ENCODE assay signal across 30 cellular contexts in the genomic region with DNA sequence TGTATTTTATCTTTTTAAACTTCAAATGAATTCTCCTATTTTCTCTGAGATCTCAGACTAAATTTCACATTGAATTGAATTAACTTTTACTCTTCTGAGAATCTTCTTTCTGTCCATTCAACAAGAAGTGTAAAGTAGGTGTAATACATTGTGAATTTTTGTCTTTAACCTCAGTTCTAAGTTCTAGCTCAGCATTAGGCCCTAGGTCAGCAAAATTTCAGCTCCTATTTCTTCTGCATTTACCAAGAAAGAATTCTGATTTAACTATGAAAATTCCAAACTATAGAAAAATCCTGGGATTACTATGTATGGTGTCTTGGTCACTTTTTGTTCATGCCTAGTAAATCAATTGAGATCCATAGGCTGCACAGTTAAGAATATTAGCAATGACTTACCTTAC.
"Had no signal": no experiment of that assay in that cellular context is flagged by ENCODE, and none has a peak within 500 bp of the region (broad histone marks: within the 10 kb centered on the region; RNA-seq: fewer than 3 reads in every experiment).

No MANE protein-coding gene starts in this region.

- H3K27ac Mint-ChIP-seq: activated CD4-positive, alpha-beta memory T cell treated with anti-CD3 and anti-CD28 coated beads for 36 hours; activated CD4-positive, alpha-beta T cell treated with anti-CD3 and anti-CD28 coated beads for 36 hours; activated CD4-positive, alpha-beta T cell treated with anti-CD3 and anti-CD28 coated beads, Interleukin-2, amount 10 ng/mL, durations not matched to agents 24 days and 14 days; activated CD8-positive, alpha-beta memory T cell treated with anti-CD3 and anti-CD28 coated beads, Interleukin-2, amount 10 ng/mL, durations not matched to agents 7 days and 5 days; activated CD8-positive, alpha-beta T cell treated with anti-CD3 and anti-CD28 coated beads, Interleukin-2, amount 10 ng/mL, durations not matched to agents 7 days and 5 days; activated naive CD4-positive, alpha-beta T cell treated with anti-CD3 and anti-CD28 coated beads, Interleukin-2, amount 10 ng/mL, durations not matched to agents 7 days and 5 days; activated naive CD4-positive, alpha-beta T cell treated with anti-CD3 and anti-CD28 coated beads, Interleukin-2, amount 50 U/mL, for 72 hours; activated naive CD8-positive, alpha-beta T cell treated with anti-CD3 and anti-CD28 coated beads, Interleukin-2, amount 10 ng/mL, durations not matched to agents 7 days and 5 days; activated T-helper 1 cell treated with anti-CD3 and anti-CD28 coated beads, Interleukin-12 subunit alpha, Interleukin-12 subunit beta, Interleukin-2, Interleukin-4 antibody, amounts not matched to agents 30 ng/mL and 10 ng/mL and 1 ng/mL, durations not matched to agents 14 hours and 24 hours and 36 hours; activated T-helper 2 cell treated with anti-CD3 and anti-CD28 coated beads, Interferon-gamma antibody, Interleukin-2, Interleukin-4, amounts not matched to agents 10 μg/mL and 5 μg/mL and 100 μg/mL, durations not matched to agents 14 hours and 24 hours and 36 hours; brain had no signal

- ATAC-seq: activated CD4-positive, alpha-beta T cell treated with anti-CD3 and anti-CD28 coated beads for 36 hours; activated CD8-positive, alpha-beta memory T cell treated with anti-CD3 and anti-CD28 coated beads, Interleukin-2, amount 10 ng/mL, durations not matched to agents 7 days and 5 days; activated CD8-positive, alpha-beta T cell treated with anti-CD3 and anti-CD28 coated beads, Interleukin-2, amount 10 ng/mL, durations not matched to agents 7 days and 5 days; activated naive CD4-positive, alpha-beta T cell treated with anti-CD3 and anti-CD28 coated beads, Interleukin-2, amount 50 U/mL, for 72 hours; heart left ventricle had no signal

- H3K36me3 Mint-ChIP-seq: activated CD4-positive, alpha-beta memory T cell treated with anti-CD3 and anti-CD28 coated beads for 36 hours; activated CD8-positive, alpha-beta memory T cell treated with anti-CD3 and anti-CD28 coated beads, Interleukin-2, amount 10 ng/mL, durations not matched to agents 7 days and 5 days; activated naive CD4-positive, alpha-beta T cell treated with anti-CD3 and anti-CD28 coated beads, Interleukin-2, amount 10 ng/mL, durations not matched to agents 7 days and 5 days; activated naive CD4-positive, alpha-beta T cell treated with anti-CD3 and anti-CD28 coated beads, Interleukin-2, amount 50 U/mL, for 72 hours; activated naive CD8-positive, alpha-beta T cell treated with anti-CD3 and anti-CD28 coated beads, Interleukin-2, amount 10 ng/mL, durations not matched to agents 7 days and 5 days; brain had no signal

- H3K36me3 ChIP-seq: ascending aorta, breast epithelium, cardiac muscle cell, colonic mucosa, esophagus squamous epithelium, heart left ventricle had no signal

- H3K4me3 ChIP-seq: ascending aorta, breast epithelium, cardiac muscle cell, colonic mucosa, esophagus squamous epithelium, heart left ventricle had no signal

- H3K9me3 ChIP-seq: ascending aorta, breast epithelium, colonic mucosa, esophagus squamous epithelium, heart left ventricle had no signal

- H3K4me1 Mint-ChIP-seq: activated CD4-positive, alpha-beta T cell treated with anti-CD3 and anti-CD28 coated beads for 36 hours; activated CD4-positive, alpha-beta T cell treated with anti-CD3 and anti-CD28 coated beads, Interleukin-2, amount 10 ng/mL, durations not matched to agents 24 days and 14 days; activated CD8-positive, alpha-beta memory T cell treated with anti-CD3 and anti-CD28 coated beads, Interleukin-2, amount 10 ng/mL, durations not matched to agents 7 days and 5 days; activated naive CD4-positive, alpha-beta T cell treated with anti-CD3 and anti-CD28 coated beads, Interleukin-2, amount 10 ng/mL, durations not matched to agents 7 days and 5 days; activated naive CD8-positive, alpha-beta T cell treated with anti-CD3 and anti-CD28 coated beads, Interleukin-2, amount 10 ng/mL, durations not matched to agents 7 days and 5 days had no signal

- H3K27me3 Mint-ChIP-seq: activated CD4-positive, alpha-beta memory T cell treated with anti-CD3 and anti-CD28 coated beads for 36 hours; activated CD4-positive, alpha-beta T cell treated with anti-CD3 and anti-CD28 coated beads for 36 hours; activated CD4-positive, alpha-beta T cell treated with anti-CD3 and anti-CD28 coated beads, Interleukin-2, amount 10 ng/mL, durations not matched to agents 24 days and 14 days; activated CD8-positive, alpha-beta memory T cell treated with anti-CD3 and anti-CD28 coated beads, Interleukin-2, amount 10 ng/mL, durations not matched to agents 7 days and 5 days; activated naive CD4-positive, alpha-beta T cell treated with anti-CD3 and anti-CD28 coated beads, Interleukin-2, amount 10 ng/mL, durations not matched to agents 7 days and 5 days; activated naive CD8-positive, alpha-beta T cell treated with anti-CD3 and anti-CD28 coated beads, Interleukin-2, amount 10 ng/mL, durations not matched to agents 7 days and 5 days; brain had no signal

- H3K4me1 ChIP-seq: ascending aorta, breast epithelium, colonic mucosa, esophagus squamous epithelium, heart left ventricle had no signal

- H3K27ac ChIP-seq: ascending aorta, breast epithelium, cardiac muscle cell, colonic mucosa, epithelial cell of prostate, esophagus squamous epithelium, heart left ventricle had no signal

- H3K9me3 Mint-ChIP-seq: activated CD4-positive, alpha-beta T cell treated with anti-CD3 and anti-CD28 coated beads, Interleukin-2, amount 10 ng/mL, durations not matched to agents 24 days and 14 days; activated naive CD4-positive, alpha-beta T cell treated with anti-CD3 and anti-CD28 coated beads, Interleukin-2, amount 10 ng/mL, durations not matched to agents 7 days and 5 days; activated naive CD8-positive, alpha-beta T cell treated with anti-CD3 and anti-CD28 coated beads, Interleukin-2, amount 10 ng/mL, durations not matched to agents 7 days and 5 days; activated T-helper 1 cell treated with anti-CD3 and anti-CD28 coated beads, Interleukin-12 subunit alpha, Interleukin-12 subunit beta, Interleukin-2, Interleukin-4 antibody, amounts not matched to agents 30 ng/mL and 10 ng/mL and 1 ng/mL, durations not matched to agents 14 hours and 24 hours and 36 hours; activated T-helper 2 cell treated with anti-CD3 and anti-CD28 coated beads, Interferon-gamma antibody, Interleukin-2, Interleukin-4, amounts not matched to agents 10 μg/mL and 5 μg/mL and 100 μg/mL, durations not matched to agents 14 hours and 24 hours and 36 hours; brain had no signal

- H3K27me3 ChIP-seq: ascending aorta, breast epithelium, cardiac muscle cell, colonic mucosa, esophagus squamous epithelium, heart left ventricle had no signal

- H3K4me3 Mint-ChIP-seq: activated CD4-positive, alpha-beta memory T cell treated with anti-CD3 and anti-CD28 coated beads for 36 hours; activated CD4-positive, alpha-beta T cell treated with anti-CD3 and anti-CD28 coated beads for 36 hours; activated CD4-positive, alpha-beta T cell treated with anti-CD3 and anti-CD28 coated beads, Interleukin-2, amount 10 ng/mL, durations not matched to agents 24 days and 14 days; activated CD8-positive, alpha-beta memory T cell treated with anti-CD3 and anti-CD28 coated beads, Interleukin-2, amount 10 ng/mL, durations not matched to agents 7 days and 5 days; activated CD8-positive, alpha-beta T cell treated with anti-CD3 and anti-CD28 coated beads, Interleukin-2, amount 10 ng/mL, durations not matched to agents 7 days and 5 days; activated naive CD4-positive, alpha-beta T cell treated with anti-CD3 and anti-CD28 coated beads, Interleukin-2, amount 10 ng/mL, durations not matched to agents 7 days and 5 days; activated naive CD8-positive, alpha-beta T cell treated with anti-CD3 and anti-CD28 coated beads, Interleukin-2, amount 10 ng/mL, durations not matched to agents 7 days and 5 days; activated T-helper 1 cell treated with anti-CD3 and anti-CD28 coated beads, Interleukin-12 subunit alpha, Interleukin-12 subunit beta, Interleukin-2, Interleukin-4 antibody, amounts not matched to agents 30 ng/mL and 10 ng/mL and 1 ng/mL, durations not matched to agents 14 hours and 24 hours and 36 hours; brain had no signal

- DNase-seq: activated CD4-positive, alpha-beta memory T cell treated with anti-CD3 and anti-CD28 coated beads for 36 hours; activated CD4-positive, alpha-beta T cell treated with anti-CD3 and anti-CD28 coated beads for 36 hours; activated CD4-positive, alpha-beta T cell treated with anti-CD3 and anti-CD28 coated beads, Interleukin-2, amount 10 ng/mL, durations not matched to agents 24 days and 14 days; activated CD4-positive, CD25-positive, alpha-beta regulatory T cell; activated CD4-positive, CD25-positive, alpha-beta regulatory T cell treated with anti-CD3 and anti-CD28 coated beads, Interleukin-2, amount 50 U/mL, for 72 hours; activated CD8-positive, alpha-beta memory T cell treated with anti-CD3 and anti-CD28 coated beads, Interleukin-2, amount 10 ng/mL, durations not matched to agents 7 days and 5 days; activated CD8-positive, alpha-beta memory T cell treated with anti-CD3 and anti-CD28 coated beads, Interleukin-2, amount 50 U/mL, for 4 hours; activated CD8-positive, alpha-beta T cell treated with anti-CD3 and anti-CD28 coated beads, Interleukin-2, amount 10 ng/mL, durations not matched to agents 7 days and 5 days; activated effector memory CD4-positive, alpha-beta T cell treated with anti-CD3 and anti-CD28 coated beads, Interleukin-2, amount 50 U/mL, for 16 hours; activated naive CD4-positive, alpha-beta T cell; activated naive CD4-positive, alpha-beta T cell treated with anti-CD3 and anti-CD28 coated beads, Interleukin-2, amount 10 ng/mL, durations not matched to agents 7 days and 5 days; activated naive CD8-positive, alpha-beta T cell treated with anti-CD3 and anti-CD28 coated beads, Interleukin-2, amount 10 ng/mL, durations not matched to agents 7 days and 5 days; activated T-cell treated with anti-CD3 and anti-CD28 coated beads, Interleukin-2, amount 50 U/mL, for 1 hour; activated T-cell treated with anti-CD3 and anti-CD28 coated beads, Interleukin-2, amount 50 U/mL, for 48 hours; central memory CD4-positive, alpha-beta T cell; cerebellar nuclear complex; colonic mucosa; effector CD8-positive, alpha-beta T cell; esophagus squamous epithelium; foreskin fibroblast; heart left ventricle; T-helper 2 cell had no signal
